Comparison of ENCODE assay signal across 1 cellular context in the genomic region with DNA sequence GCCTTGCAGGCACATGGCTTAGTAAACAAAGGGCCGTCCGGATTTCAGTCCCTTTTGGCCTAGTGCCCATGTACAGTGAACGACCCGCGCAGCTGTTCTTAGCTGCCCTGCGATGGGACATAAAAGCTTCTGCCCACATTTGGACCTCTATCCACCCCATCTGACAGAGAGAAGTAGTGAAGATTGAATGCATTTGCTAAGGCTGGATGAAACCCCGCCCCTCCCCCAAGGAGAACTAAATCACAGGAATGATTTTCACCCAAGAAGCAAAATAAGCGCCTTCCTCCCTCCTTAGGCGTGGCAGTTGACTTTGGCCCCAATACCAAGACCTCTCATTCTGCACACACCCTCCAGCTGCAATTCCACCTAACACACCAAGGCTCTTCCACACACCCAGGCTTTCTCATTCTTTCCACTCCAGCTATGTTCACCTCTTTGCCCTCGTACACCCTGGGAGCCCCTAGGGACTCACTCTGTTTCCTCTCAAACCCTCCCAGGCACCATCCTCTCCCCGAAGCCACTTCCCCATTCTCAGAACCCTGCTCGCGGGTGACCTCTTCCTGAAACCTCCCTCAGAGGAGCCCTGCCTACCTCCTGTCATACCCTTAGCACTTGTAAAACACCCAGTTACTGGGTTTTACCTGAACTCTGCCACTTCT.
TF ChIP-seq lines count a peak whose summit lies in the region.

No MANE protein-coding gene starts in this region.

TF ChIP-seq in HepG2, 621 proteins besides CTCF, POLR2A, EP300 and RAD21:
- TF ChIP-seq HNF4A (CRISPR knock-in tag; IDR thresholded peaks at IDR 0.05), result no peak
- TF ChIP-seq U2AF2 (IDR thresholded peaks at IDR 0.05; ENCODE audit: low read depth, low read length), result no peak
- no peak for TF ChIP-seq TP53 (CRISPR knock-in tag; conservative IDR thresholded peaks at IDR 0.05)
- no peak for TF ChIP-seq ZNF180 (CRISPR knock-in tag; IDR thresholded peaks at IDR 0.05; ENCODE audit: borderline replicate concordance, low read depth)
- TF ChIP-seq ZNF614 (CRISPR knock-in tag; IDR thresholded peaks at IDR 0.05; ENCODE audit: borderline replicate concordance), result no peak
- TF ChIP-seq THYN1 (CRISPR knock-in tag; IDR thresholded peaks at IDR 0.05; ENCODE audit: borderline replicate concordance, low read depth), result no peak
- TF ChIP-seq, protein P1, sequence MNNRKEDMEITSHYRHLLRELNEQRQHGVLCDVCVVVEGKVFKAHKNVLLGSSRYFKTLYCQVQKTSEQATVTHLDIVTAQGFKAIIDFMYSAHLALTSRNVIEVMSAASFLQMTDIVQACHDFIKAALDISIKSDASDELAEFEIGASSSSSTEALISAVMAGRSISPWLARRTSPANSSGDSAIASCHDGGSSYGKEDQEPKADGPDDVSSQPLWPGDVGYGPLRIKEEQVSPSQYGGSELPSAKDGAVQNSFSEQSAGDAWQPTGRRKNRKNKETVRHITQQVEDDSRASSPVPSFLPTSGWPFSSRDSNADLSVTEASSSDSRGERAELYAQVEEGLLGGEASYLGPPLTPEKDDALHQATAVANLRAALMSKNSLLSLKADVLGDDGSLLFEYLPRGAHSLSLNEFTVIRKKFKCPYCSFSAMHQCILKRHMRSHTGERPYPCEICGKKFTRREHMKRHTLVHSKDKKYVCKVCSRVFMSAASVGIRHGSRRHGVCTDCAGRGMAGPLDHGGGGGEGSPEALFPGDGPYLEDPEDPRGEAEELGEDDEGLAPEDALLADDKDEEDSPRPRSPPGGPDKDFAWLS (CRISPR knock-in tag; IDR thresholded peaks at IDR 0.05; ENCODE audit: borderline replicate concordance), result no peak
- no peak for TF ChIP-seq DR1 (CRISPR knock-in tag; IDR thresholded peaks at IDR 0.05)
- TF ChIP-seq ZKSCAN5 (CRISPR knock-in tag; IDR thresholded peaks at IDR 0.05), result no peak
- TF ChIP-seq, protein P2, sequence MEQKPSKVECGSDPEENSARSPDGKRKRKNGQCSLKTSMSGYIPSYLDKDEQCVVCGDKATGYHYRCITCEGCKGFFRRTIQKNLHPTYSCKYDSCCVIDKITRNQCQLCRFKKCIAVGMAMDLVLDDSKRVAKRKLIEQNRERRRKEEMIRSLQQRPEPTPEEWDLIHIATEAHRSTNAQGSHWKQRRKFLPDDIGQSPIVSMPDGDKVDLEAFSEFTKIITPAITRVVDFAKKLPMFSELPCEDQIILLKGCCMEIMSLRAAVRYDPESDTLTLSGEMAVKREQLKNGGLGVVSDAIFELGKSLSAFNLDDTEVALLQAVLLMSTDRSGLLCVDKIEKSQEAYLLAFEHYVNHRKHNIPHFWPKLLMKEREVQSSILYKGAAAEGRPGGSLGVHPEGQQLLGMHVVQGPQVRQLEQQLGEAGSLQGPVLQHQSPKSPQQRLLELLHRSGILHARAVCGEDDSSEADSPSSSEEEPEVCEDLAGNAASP (CRISPR knock-in tag; IDR thresholded peaks at IDR 0.05; ENCODE audit: borderline replicate concordance), result no peak
- TF ChIP-seq ZNF30 (CRISPR knock-in tag; IDR thresholded peaks at IDR 0.05), result no peak
- no peak for TF ChIP-seq YEATS4 (CRISPR knock-in tag; IDR thresholded peaks at IDR 0.05; ENCODE audit: borderline replicate concordance)
